Comparison of ENCODE assay signal across 8 cellular contexts in the genomic region with DNA sequence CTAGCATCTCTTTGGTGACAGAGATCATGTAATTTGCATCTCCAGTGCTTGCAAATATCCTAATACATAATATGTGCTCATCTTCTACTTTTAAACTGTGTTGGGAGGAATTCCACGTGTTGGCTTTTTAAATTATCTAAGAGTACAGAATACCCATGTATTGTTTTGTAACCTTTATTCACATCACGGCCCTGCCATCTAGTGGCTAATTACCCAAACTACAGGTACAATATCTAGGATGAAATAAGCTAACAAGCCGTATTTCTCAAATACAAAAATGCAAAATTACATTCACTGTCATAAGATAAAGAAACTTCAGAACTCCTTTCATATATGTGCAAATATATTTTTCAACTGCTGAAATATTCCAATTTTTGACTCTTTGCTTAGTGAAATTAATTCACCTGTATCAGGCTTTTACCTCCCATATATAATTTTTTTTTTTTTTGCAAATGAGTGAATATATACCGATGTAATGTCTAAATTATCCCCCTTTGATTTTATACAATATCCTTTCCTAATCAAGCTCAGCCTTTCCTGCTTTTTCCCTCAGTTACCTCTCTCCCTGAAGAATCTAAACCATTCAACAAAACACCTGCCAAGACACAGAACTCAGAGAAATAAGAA. TPM values are rescaled to one million over a fixed set of nuclear protein-coding genes. Genes with fewer than 3 reads are reported as not detected.
DNase-seq lines count a peak whose midpoint lies in the region; ATAC-seq and TF ChIP-seq lines count a peak whose summit lies in the region.

No MANE protein-coding gene starts in this region.

- H3K27ac ChIP-seq in endodermal cell (ENCODE audit: low read depth, low read length) (no peak overlapping the region), aorta (ENCODE audit: low read depth in 1 of 2, low read length in 2 of 2) (no peak overlapping the region)

- ATAC-seq in HG03342 (IDR thresholded peaks at IDR 0.05; ENCODE audit: unreplicated experiment): peak; percentile 70
- ATAC-seq in aorta (ENCODE audit: low FRiP score): no peak

- peaks cover 14% of the 10 kb centered on the region for H3K9me3 Mint-ChIP-seq in endodermal cell
- H3K9me3 Mint-ChIP-seq in neural crest cell: peaks cover 7% of the 10 kb centered on the region

- no peak overlapping the region for H3K9ac ChIP-seq in endodermal cell (ENCODE audit: extremely low read depth, low read length, poor library complexity, severe bottlenecking)

- H3K27ac Mint-ChIP-seq in endodermal cell: no peak overlapping the region
- no peak overlapping the region for H3K27ac Mint-ChIP-seq in neural crest cell (ENCODE audit: unreplicated experiment)

- H3K4me3 ChIP-seq in endodermal cell (ENCODE audit: low read length) (no peak overlapping the region), aorta (ENCODE audit: low read length in 2 of 2) (no peak overlapping the region)

- H3K27me3 Mint-ChIP-seq in endodermal cell (ENCODE audit: insufficient read depth) (peaks cover 8% of the 10 kb centered on the region), neural crest cell (ENCODE audit: low read depth) (peaks cover 7% of the 10 kb centered on the region)

- 14 to 45% methylated on average over 1 to 4 of the region's 4 CpGs for WGBS in endodermal cell (ENCODE audit: insufficient coverage in 1 of 2, insufficient read length in 1 of 2), 2 experiments
- 28 to 33% methylated on average over 4 of the region's 4 CpGs for WGBS in aorta, 2 donors

- H3K36me3 ChIP-seq in endodermal cell (ENCODE audit: control insufficient read depth, insufficient read depth, low read length): no peaks in the 10 kb centered on the region
- H3K36me3 ChIP-seq in aorta (ENCODE audit: control insufficient read depth in 1 of 2, insufficient read depth in 2 of 2, low read length in 1 of 2): no peaks in the 10 kb centered on the region

- H3K9me3 ChIP-seq in endodermal cell (ENCODE audit: control insufficient read depth, low read length) (peaks cover 22% of the 10 kb centered on the region), aorta (ENCODE audit: control insufficient read depth, low read length) (no peaks in the 10 kb centered on the region)

- DNase-seq in stimulated activated CD4-positive, alpha-beta T cell treated with anti-CD3 and anti-CD28 coated beads, Interleukin-15, amount 100 ng/mL, for 24 hours: peak; percentile 5
- DNase-seq in stimulated activated CD4-positive, alpha-beta T cell treated with anti-CD3 and anti-CD28 coated beads, Interleukin-4, amount 100 ng/mL, for 1 hour: no peak
- DNase-seq in RKO (ENCODE audit: low spot score): peak; percentile 66
- peak; percentile 64 for DNase-seq in endodermal cell
- DNase-seq in neural crest cell (ENCODE audit: low read depth, low spot score): no peak
- DNase-seq in aorta: no peak
- no peak for DNase-seq in activated effector memory CD4-positive, alpha-beta T cell treated with Interleukin-2 at 50 U/mL for 16 hours

- H3K4me3 Mint-ChIP-seq in endodermal cell: no peak overlapping the region
- no peak overlapping the region for H3K4me3 Mint-ChIP-seq in neural crest cell

- no peaks in the 10 kb centered on the region for H3K27me3 ChIP-seq in endodermal cell (ENCODE audit: control insufficient read depth, insufficient read depth, low read length, poor library complexity, severe bottlenecking)
- no peaks in the 10 kb centered on the region for H3K27me3 ChIP-seq in aorta (ENCODE audit: control insufficient read depth in 1 of 2, insufficient read depth in 2 of 2, low read length in 1 of 2)

- intact Hi-C loops in aorta (cut with DNase I): no loop called here

- H3K4me1 ChIP-seq in endodermal cell (ENCODE audit: control insufficient read depth, insufficient read depth, low read length) (no peaks in the 10 kb centered on the region), aorta (ENCODE audit: control insufficient read depth in 1 of 2, insufficient read depth in 2 of 2, low read length in 2 of 2) (no peaks in the 10 kb centered on the region)

- H3K4me1 Mint-ChIP-seq in endodermal cell (peaks cover 7% of the 10 kb centered on the region), neural crest cell (no peaks in the 10 kb centered on the region)

- TF ChIP-seq CTCF in endodermal cell (conservative IDR thresholded peaks at IDR 0.05): peak; percentile 89
- peak; percentile 81 for TF ChIP-seq CTCF in neural crest cell (conservative IDR thresholded peaks at IDR 0.05)

- H3K36me3 Mint-ChIP-seq in endodermal cell (ENCODE audit: low read depth): no peaks in the 10 kb centered on the region
- peaks cover 8% of the 10 kb centered on the region for H3K36me3 Mint-ChIP-seq in neural crest cell (ENCODE audit: low read depth)

RNA-seq across cellular contexts. Expression of gene LSM8, which starts 30.3 kb away (rescaled TPM):
- total RNA-seq in endodermal cell: 10 to 100 TPM; 47.9 to 61.4 TPM
- polyA plus RNA-seq in endodermal cell (2013, experiment 1 of 2): 47.6 TPM
- 45.0 TPM for polyA plus RNA-seq in endodermal cell (2013, experiment 2 of 2)
- total RNA-seq in neural crest cell: 49.9 and 50.0 TPM in 2 replicates
- 10 to 100 TPM; 26.9 to 31.3 TPM for total RNA-seq in aorta
- 10 to 100 TPM; 25.9 to 29.9 TPM for polyA plus RNA-seq in aorta

Comparison
In these comparisons a context has a peak if more than half of its experiments do, and no peak if none do; other contexts are left out.
1. DNase-seq: peak in stimulated activated CD4-positive, alpha-beta T cell treated with anti-CD3 and anti-CD28 coated beads, Interleukin-15, amount 100 ng/mL, for 24 hours (single experiment), RKO (single experiment) and endodermal cell (single experiment); none in stimulated activated CD4-positive, alpha-beta T cell treated with anti-CD3 and anti-CD28 coated beads, Interleukin-4, amount 100 ng/mL, for 1 hour (single experiment), neural crest cell (single experiment), aorta (0 of 2) and activated effector memory CD4-positive, alpha-beta T cell treated with Interleukin-2 at 50 U/mL for 16 hours (single experiment).